9 cellular contexts compared by ENCODE assay signal in genomic region chr5:129541648-129542251, GRCh38.
DNase-seq lines count a peak whose midpoint lies in the region; ATAC-seq and TF ChIP-seq lines count a peak whose summit lies in the region.
"Had no signal": no experiment of that assay in that cellular context is flagged by ENCODE, and none has a peak within 500 bp of the region (broad histone marks: within the 10 kb centered on the region; RNA-seq: fewer than 3 reads in every experiment).

No MANE protein-coding gene starts in this region.

- POLR2A ChIA-PET in A673 (lab: Charles Lee; ENCODE audit: low non-redundant PET), result no interaction called here

- BruUV-seq in A673 (replicated peaks; lab: Mats Ljungman, UMichigan) (no TSS peak), mammary epithelial cell (replicated peaks; lab: Mats Ljungman, UMichigan) (no TSS peak)

- CTCF ChIA-PET in A673 (lab: Charles Lee), result no interaction called here
- CTCF ChIA-PET in mammary epithelial cell (lab: Charles Lee; ENCODE audit: low non-redundant PET), result interaction anchor here (0.6 kb wide), 1 partner anchor 266 kb away, joined by 3 read pairs; no protein-coding TSS in a partner anchor

- peak; percentile 76 for ATAC-seq in GM19438 (IDR thresholded peaks at IDR 0.05; ENCODE audit: low read depth, unreplicated experiment)
- ATAC-seq in GM19463 (IDR thresholded peaks at IDR 0.05; ENCODE audit: unreplicated experiment), result no peak
- no peak for ATAC-seq in activated CD4-positive, CD25-positive, alpha-beta regulatory T cell treated with anti-CD3 and anti-CD28 coated beads, Interleukin-2, amount 50 U/mL, for 24 hours

- DNase-seq in A673 (ENCODE audit: low spot score) (peak; percentile 57), mammary epithelial cell (peak; percentile 23), spleen (no peak)
- no peak for DNase-seq in activated CD4-positive, alpha-beta T cell treated with anti-CD3 and anti-CD28 coated beads for 1 hour
- DNase-seq: CD4-positive, alpha-beta memory T cell had no signal

- H3K4me1 ChIP-seq in A673 (ENCODE audit: insufficient read depth, low read length, poor library complexity, severe bottlenecking), result no peaks in the 10 kb centered on the region
- no peaks in the 10 kb centered on the region for H3K4me1 ChIP-seq in mammary epithelial cell (ENCODE audit: insufficient read depth, low read length)
- no peaks in the 10 kb centered on the region for H3K4me1 ChIP-seq in spleen

- dilution Hi-C loops in mammary epithelial cell (cut with HindIII; ENCODE audit: low sequenced_read_pairs), result no loop called here

- H3K9me3 ChIP-seq in A673 (ENCODE audit: low read depth, low read length, poor library complexity, severe bottlenecking) (no peaks in the 10 kb centered on the region), mammary epithelial cell (replicated peaks; ENCODE audit: insufficient read depth, low read length) (no peaks in the 10 kb centered on the region), spleen (peaks cover 0 to 14% (median 1%) of the 10 kb centered on the region in 8 donors)

- no peaks in the 10 kb centered on the region for H4K20me1 ChIP-seq in mammary epithelial cell (ENCODE audit: insufficient read depth, low read length)

- intact Hi-C loops in A673 (cut with micrococcal nuclease; ENCODE audit: unreplicated experiment) (loop anchor here (5.0 kb wide), 1 partner anchor 226 kb away; no protein-coding TSS in a partner anchor), mammary epithelial cell (cut with micrococcal nuclease) (loop anchor here (1.0 kb wide), 1 partner anchor 227 kb away; no protein-coding TSS in a partner anchor), spleen (cut with DNase I; ENCODE audit: low total_unique reads) (no loop called here)

- WGBS in mammary epithelial cell (ENCODE audit: low coverage, missing lambda C conversion rate), result 50% methylated on average over 4 of the region's 4 CpGs
- WGBS in spleen, 5 donors, result 60 to 69% (median 65%) methylated on average over 4 of the region's 4 CpGs

- H3K4me3 ChIP-seq in A673 (ENCODE audit: low read depth, low read length, poor library complexity, severe bottlenecking), result no peak overlapping the region
- no peak overlapping the region for H3K4me3 ChIP-seq in mammary epithelial cell (replicated peaks in 1 of 3; ENCODE audit: insufficient read depth in 1 of 3, low read depth in 2 of 3, low read length in 3 of 3)
- H3K4me3 ChIP-seq in spleen, result no peak overlapping the region

- in situ Hi-C loops in mammary epithelial cell (cut with MboI; ENCODE audit: low sequenced_read_pairs in 2 of 2), result no loop called here

- H3K27me3 ChIP-seq in A673 (replicated peaks; ENCODE audit: insufficient read depth, low read depth, low read length, poor library complexity) (no peaks in the 10 kb centered on the region), mammary epithelial cell (ENCODE audit: insufficient read depth, low read length) (no peaks in the 10 kb centered on the region), spleen (replicated peaks in 1 of 7) (no peaks in the 10 kb centered on the region)

- H3K4me2 ChIP-seq in mammary epithelial cell (ENCODE audit: insufficient read depth, low read depth, low read length), result no peak overlapping the region

- H3K27ac ChIP-seq in A673 (ENCODE audit: low read depth, low read length, poor library complexity, severe bottlenecking) (no peak overlapping the region), mammary epithelial cell (ENCODE audit: insufficient read depth, low read depth, low read length) (no peak overlapping the region), spleen (no peak overlapping the region)

- no peak for TF ChIP-seq EP300 in Ishikawa (IDR thresholded peaks at IDR 0.05; ENCODE audit: borderline replicate concordance)

- TF ChIP-seq CTCF in A673 (conservative IDR thresholded peaks at IDR 0.05; ENCODE audit: low read depth, low read length) (peak; percentile 59), mammary epithelial cell (conservative IDR thresholded peaks at IDR 0.05 in 1 of 2, IDR thresholded peaks at IDR 0.05 in 1 of 2; ENCODE audit: extremely low read depth in 1 of 2, insufficient read depth in 1 of 2, low read depth in 1 of 2, low read length in 2 of 2) (peak; percentile 53 to 77), spleen (IDR thresholded peaks at IDR 0.05 in 8 of 11, conservative IDR thresholded peaks at IDR 0.05 in 3 of 11) (no peak)

- H3K36me3 ChIP-seq in A673 (ENCODE audit: insufficient read depth, low read length, poor library complexity, severe bottlenecking), result no peaks in the 10 kb centered on the region
- no peaks in the 10 kb centered on the region for H3K36me3 ChIP-seq in mammary epithelial cell (ENCODE audit: insufficient read depth, low read length)
- H3K36me3 ChIP-seq in spleen, result no peaks in the 10 kb centered on the region

- no peak for TF ChIP-seq POLR2A in spleen (IDR thresholded peaks at IDR 0.05)

- no peak overlapping the region for H3K9ac ChIP-seq in mammary epithelial cell (ENCODE audit: insufficient read depth, low read length)

- TF ChIP-seq RAD21 in Ishikawa (IDR thresholded peaks at IDR 0.05; ENCODE audit: low read depth), result peak; percentile 50

- no peak overlapping the region for H2AFZ ChIP-seq in mammary epithelial cell (ENCODE audit: low read depth, low read length)

- H3K79me2 ChIP-seq in mammary epithelial cell (ENCODE audit: insufficient read depth, low read length), result no peaks in the 10 kb centered on the region

TF ChIP-seq in Ishikawa, 13 proteins besides CTCF, POLR2A, EP300 and RAD21:
- TF ChIP-seq NFIC (IDR thresholded peaks at IDR 0.05), result no peak
- no peak for TF ChIP-seq REST (IDR thresholded peaks at IDR 0.05; ENCODE audit: low read depth)
TF ChIP-seq in Ishikawa: peak in this region for 0.

Comparison
In these comparisons a context has a peak if more than half of its experiments do, and no peak if none do; other contexts are left out.
1. DNase-seq: peak in A673 (single experiment) and mammary epithelial cell (single experiment); none in spleen (single experiment) and activated CD4-positive, alpha-beta T cell treated with anti-CD3 and anti-CD28 coated beads for 1 hour (single experiment).
2. CTCF ChIP-seq: peak in A673 (single experiment) and mammary epithelial cell (2 of 2); none in spleen (0 of 11).